In the genomic region with DNA sequence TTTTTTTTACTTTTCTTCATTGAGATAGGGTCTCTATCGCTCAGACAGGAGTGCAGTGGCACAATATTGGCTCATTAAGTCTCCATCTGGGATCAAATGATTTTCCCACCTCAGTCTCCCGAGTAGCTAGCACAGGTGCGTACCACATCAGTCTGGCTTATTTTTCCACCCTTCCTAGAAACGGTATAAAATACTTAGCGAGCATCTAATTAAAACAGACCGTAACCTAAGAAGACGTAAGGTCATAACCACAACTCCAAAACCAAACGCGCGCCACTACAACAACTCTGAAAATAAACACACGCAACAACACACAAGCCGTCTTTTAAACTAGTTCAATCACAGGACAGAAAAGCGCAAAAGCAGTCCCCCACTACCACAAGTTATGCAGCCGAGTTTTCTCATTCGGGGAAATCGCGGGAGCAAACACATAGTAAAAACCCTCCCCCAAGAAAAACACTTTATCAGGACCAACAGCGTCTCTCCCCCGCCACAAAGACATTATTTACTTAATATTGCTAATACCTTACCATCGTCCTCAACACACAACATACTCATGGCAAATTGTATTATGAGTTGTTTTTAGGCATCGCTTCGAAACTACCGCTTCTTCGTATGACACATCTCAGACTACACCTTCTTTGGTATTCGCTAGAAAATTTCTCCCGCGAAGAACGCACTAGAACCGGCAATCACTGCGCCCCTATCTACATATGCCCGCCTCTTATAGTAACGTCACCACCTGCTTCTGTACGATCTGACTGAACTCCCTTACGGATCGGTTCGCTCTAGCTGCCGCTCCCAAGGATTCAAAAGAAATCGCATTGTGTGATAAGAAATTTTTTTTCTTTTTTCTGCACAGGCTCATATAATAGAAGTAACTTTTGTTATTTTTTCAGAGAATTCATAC, we compare ENCODE assay signal across 8 cellular contexts. TPM values are rescaled to one million over a fixed set of nuclear protein-coding genes. Genes with fewer than 3 reads are reported as not detected.
DNase-seq lines count a peak whose midpoint lies in the region; ATAC-seq and TF ChIP-seq lines count a peak whose summit lies in the region.

No MANE protein-coding gene starts in this region.

- H4K20me1 ChIP-seq in SU-DHL-6 (ENCODE audit: low read depth, low read length), result no peaks in the 10 kb centered on the region

- no peak for TF ChIP-seq CTCF in GM10248 (IDR thresholded peaks at IDR 0.05; ENCODE audit: control extremely low read depth, extremely low read depth, low read depth, missing control alignments)
- TF ChIP-seq CTCF in SU-DHL-6 (IDR thresholded peaks at IDR 0.05; ENCODE audit: insufficient read depth, low read length, poor library complexity, severe bottlenecking), result no peak
- no peak for TF ChIP-seq CTCF in type B pancreatic cell (conservative IDR thresholded peaks at IDR 0.05)

- no peaks in the 10 kb centered on the region for H3K9me3 ChIP-seq in SU-DHL-6 (ENCODE audit: insufficient read depth, low read length)

- DNase-seq in GM10248 (ENCODE audit: extremely low spot score) (peak; percentile 85), NCI-H1417 (lab: John Stamatoyannopoulos, UW) (peak; percentile 82 to 98 (median 89)), amniotic stem cell (lab: John Stamatoyannopoulos, UW) (peak; percentile 75), left cardiac atrium (peak; percentile 66), posterior cingulate gyrus (peak in 9 of 10 donors; percentile 24 to 92 (median 70)), type B pancreatic cell (ENCODE audit: extremely low spot score, unreplicated experiment) (peak; percentile 77)

- CTCF ChIA-PET in GM10248 (lab: Yijun Ruan, JAX), result no interaction called here

- H3K9ac ChIP-seq in SU-DHL-6 (ENCODE audit: low read length), result peak overlapping the region; percentile 51

- peak overlapping the region; percentile 84 for H2AFZ ChIP-seq in SU-DHL-6 (ENCODE audit: low read depth, low read length, severe bottlenecking)

- no peaks in the 10 kb centered on the region for H3K36me3 ChIP-seq in SU-DHL-6 (ENCODE audit: low read length)

- POLR2A ChIA-PET in GM10248 (lab: Yijun Ruan, JAX), result interaction anchor here (0.6 to 7.3 kb wide), 34 partner anchors 10 to 552 kb away, joined by 3 to 238 read pairs (median 4); a partner anchor contains a TSS

- H3K79me2 ChIP-seq in SU-DHL-6 (ENCODE audit: insufficient read depth, low read length), result no peaks in the 10 kb centered on the region

- ATAC-seq in HG02610 (IDR thresholded peaks at IDR 0.05; ENCODE audit: unreplicated experiment) (peak; percentile 77), left cardiac atrium (peak; percentile 96 to 98)

- H3K36me3 Mint-ChIP-seq in type B pancreatic cell, result no peaks in the 10 kb centered on the region

- peak overlapping the region; percentile 100 for H3K27ac Mint-ChIP-seq in type B pancreatic cell

- peaks cover 12% of the 10 kb centered on the region for H3F3A ChIP-seq in SU-DHL-6 (ENCODE audit: insufficient read depth)

- intact Hi-C loops in left cardiac atrium (cut with DNase I), result no loop called here
- intact Hi-C loops in posterior cingulate gyrus (cut with DNase I), result loop anchor here (1.0 kb wide), 1 partner anchor 27 kb away; no protein-coding TSS in a partner anchor

- peaks cover 6% of the 10 kb centered on the region for H3K27me3 Mint-ChIP-seq in type B pancreatic cell

- peak overlapping the region; percentile 74 for H3K4me2 ChIP-seq in SU-DHL-6 (ENCODE audit: low read depth, low read length, poor library complexity, severe bottlenecking)

- no peaks in the 10 kb centered on the region for H3K9me2 ChIP-seq in SU-DHL-6 (replicated peaks; ENCODE audit: insufficient read depth, low read length)

- H3K27ac ChIP-seq in SU-DHL-6 (ENCODE audit: low read depth, low read length), result peak overlapping the region; percentile 65

- peak overlapping the region; percentile 90 for H3K4me3 Mint-ChIP-seq in type B pancreatic cell

- H3K4me3 ChIP-seq in SU-DHL-6 (ENCODE audit: insufficient read depth, low read length, poor library complexity, severe bottlenecking), result peak overlapping the region; percentile 50

- H3K4me1 Mint-ChIP-seq in type B pancreatic cell (ENCODE audit: unreplicated experiment), result peaks cover 13% of the 10 kb centered on the region

- no peaks in the 10 kb centered on the region for H3K27me3 ChIP-seq in SU-DHL-6 (ENCODE audit: low read length)

- peaks cover 4% of the 10 kb centered on the region for H3K9me3 Mint-ChIP-seq in type B pancreatic cell

RNA-seq across cellular contexts. Expression of a gene that starts 32.8 kb away (rescaled TPM):
- under 1 TPM in 1 of 2 donors, not detected in 1; 0.32 TPM for total RNA-seq in left cardiac atrium
- total RNA-seq in type B pancreatic cell (ENCODE audit: low replicate concordance), result 0.17 and 0.34 TPM in 2 replicates

RNA-seq across cellular contexts. Expression of a gene that starts 33.3 kb away (rescaled TPM):
- total RNA-seq in left cardiac atrium, result 10 to 100 TPM; 32.4 to 36.8 TPM
- 32.0 and 36.8 TPM in 2 replicates for total RNA-seq in type B pancreatic cell (ENCODE audit: low replicate concordance)

Comparison
In these comparisons a context has a peak if more than half of its experiments do, and no peak if none do; other contexts are left out.
1. Peak in every context shown above with its lines: DNase-seq, ATAC-seq, H3K4me3 ChIP-seq and H3K27ac ChIP-seq.